22 cellular contexts compared by ENCODE assay signal in the genomic region with DNA sequence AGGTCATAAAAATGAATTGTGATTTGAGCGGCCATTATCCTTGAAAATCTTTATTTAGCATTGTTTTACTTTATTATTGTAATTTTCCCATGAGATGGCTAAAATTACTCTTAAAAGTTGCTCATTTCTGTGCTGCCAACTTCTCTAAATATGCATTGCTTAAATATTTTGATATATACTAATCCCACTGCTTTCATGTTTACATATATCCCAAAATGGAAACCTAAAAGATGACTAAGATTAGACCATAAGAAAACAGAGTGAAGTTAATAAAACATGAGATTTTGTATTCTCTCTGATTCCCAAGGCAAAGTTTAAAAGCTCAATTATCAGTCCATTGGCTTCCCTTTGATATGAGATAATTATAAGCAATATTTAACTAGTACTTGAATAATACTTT.
A peak's percentile ranks its signal among the peaks of the same experiment; 100 is the strongest.
DNase-seq lines count a peak whose midpoint lies in the region; ATAC-seq and TF ChIP-seq lines count a peak whose summit lies in the region.
"Had no signal": no experiment of that assay in that cellular context is flagged by ENCODE, and none has a peak within 500 bp of the region (broad histone marks: within the 10 kb centered on the region; RNA-seq: fewer than 3 reads in every experiment).

No MANE protein-coding gene starts in this region.

- no peak for ATAC-seq in PC-3
- no peak for ATAC-seq in GM21529 (IDR thresholded peaks at IDR 0.05; ENCODE audit: unreplicated experiment)
- no peak for ATAC-seq in GM18517 (IDR thresholded peaks at IDR 0.05; ENCODE audit: unreplicated experiment)
- ATAC-seq: HepG2, K562 had no signal

- H3K9me3 Mint-ChIP-seq in osteocyte (ENCODE audit: unreplicated experiment) (peaks cover 5% of the 10 kb centered on the region), mesothelial cell of epicardium (peaks cover 6% of the 10 kb centered on the region)

- no TSS peak for BruUV-seq in PC-3 (replicated peaks; lab: Mats Ljungman, UMichigan)

- no peaks in the 10 kb centered on the region for H3F3A ChIP-seq in PC-3 (ENCODE audit: low read length, unreplicated experiment)

- H3K27me3 Mint-ChIP-seq in osteocyte (ENCODE audit: unreplicated experiment) (no peaks in the 10 kb centered on the region), mesothelial cell of epicardium (ENCODE audit: low read depth) (no peaks in the 10 kb centered on the region)
- H3K27me3 Mint-ChIP-seq: CD4-positive, CD25-positive, alpha-beta regulatory T cell had no signal

- no peak overlapping the region for H3K4me3 Mint-ChIP-seq in osteocyte (ENCODE audit: unreplicated experiment)
- no peak overlapping the region for H3K4me3 Mint-ChIP-seq in mesothelial cell of epicardium
- H3K4me3 Mint-ChIP-seq: CD4-positive, CD25-positive, alpha-beta regulatory T cell had no signal

- intact Hi-C loops in PC-3 (cut with micrococcal nuclease), result no loop called here

- H3K4me1 Mint-ChIP-seq in osteocyte (ENCODE audit: unreplicated experiment) (peaks cover 46% of the 10 kb centered on the region), mesothelial cell of epicardium (peaks cover 16% of the 10 kb centered on the region)
- H3K4me1 Mint-ChIP-seq: CD4-positive, CD25-positive, alpha-beta regulatory T cell had no signal

- H4K20me1 ChIP-seq in PC-3 (ENCODE audit: low read length) (no peaks in the 10 kb centered on the region), fibroblast of lung (ENCODE audit: control insufficient read depth, extremely low read depth, insufficient read depth, low read length) (no peaks in the 10 kb centered on the region)
- H4K20me1 ChIP-seq: BLaER1 had no signal

- peak overlapping the region; percentile 48; the same call in 1 of the 2 replicates for H2AFZ ChIP-seq in PC-3 (ENCODE audit: low read length)
- H2AFZ ChIP-seq in fibroblast of lung (ENCODE audit: low read length), result no peak overlapping the region

- H3K27ac ChIP-seq in PC-3 (ENCODE audit: low read length) (0 out of 2 replicates have a peak overlapping the region, but pooled peaks have one; percentile 9), fibroblast of lung (ENCODE audit: insufficient read depth, low read length) (no peak overlapping the region)
- H3K27ac ChIP-seq: BLaER1, SJSA1 had no signal

- CTCF ChIA-PET in PC-3 (lab: Charles Lee), result no interaction called here

- H3K36me3 Mint-ChIP-seq in osteocyte (ENCODE audit: unreplicated experiment) (no peaks in the 10 kb centered on the region), mesothelial cell of epicardium (no peaks in the 10 kb centered on the region)
- H3K36me3 Mint-ChIP-seq: CD4-positive, CD25-positive, alpha-beta regulatory T cell had no signal

- DNase-seq in ELR (ENCODE audit: low read depth), result peak; percentile 22
- DNase-seq in PC-3, result peak; percentile 5
- peak; percentile 11 to 34 for DNase-seq in fibroblast of lung (ENCODE audit: low read depth in 2 of 2)
- no peak for DNase-seq in osteocyte (ENCODE audit: extremely low spot score, unreplicated experiment)
- DNase-seq in stimulated activated CD4-positive, alpha-beta T cell treated with anti-CD3 and anti-CD28 coated beads, Interleukin-4, amount 100 ng/mL, for 1 hour, result no peak
- DNase-seq in mesothelial cell of epicardium (ENCODE audit: low spot score in 2 of 2, unreplicated experiment in 2 of 2), result no peak
- DNase-seq: CD4-positive, CD25-positive, alpha-beta regulatory T cell; COR-L47; DMS53; GF-D8; NCI-H1105 treated with DMSO at 0.1 percent for 48 hours; NCI-H2029; NCI-H2227 treated with DMSO at 0.1 percent for 48 hours; NCI-H526 treated with DMSO at 0.1 percent for 48 hours; Right ventricle myocardium superior; RPMI8226 had no signal

- H3K4me1 ChIP-seq in PC-3 (ENCODE audit: insufficient read depth, low read length), result 0 out of 2 replicates have a peak, but pooled peaks cover 4% of the 10 kb centered on the region
- peaks cover 4% of the 10 kb centered on the region for H3K4me1 ChIP-seq in fibroblast of lung (ENCODE audit: control insufficient read depth, extremely low read depth, insufficient read depth, low read length)
- H3K4me1 ChIP-seq: BLaER1 had no signal

- POLR2A ChIA-PET in PC-3 (lab: Charles Lee; ENCODE audit: unreplicated experiment), result no interaction called here

- TF ChIP-seq CTCF in PC-3 (conservative IDR thresholded peaks at IDR 0.05; ENCODE audit: low read depth, low read length) (no peak), fibroblast of lung (conservative IDR thresholded peaks at IDR 0.05 in 1 of 2, IDR thresholded peaks at IDR 0.05 in 1 of 2; ENCODE audit: low read depth in 1 of 2, low read length in 2 of 2) (no peak), osteocyte (IDR thresholded peaks at IDR 0.05) (no peak), mesothelial cell of epicardium (IDR thresholded peaks at IDR 0.05; ENCODE audit: unreplicated experiment) (no peak)

- H3K9me3 ChIP-seq in PC-3 (ENCODE audit: low read length) (no peaks in the 10 kb centered on the region), fibroblast of lung (ENCODE audit: control insufficient read depth, insufficient read depth, low read depth, low read length) (no peaks in the 10 kb centered on the region)
- H3K9me3 ChIP-seq: BLaER1, SJSA1 had no signal

- H3K79me2 ChIP-seq in PC-3 (ENCODE audit: low read length), result no peaks in the 10 kb centered on the region
- no peaks in the 10 kb centered on the region for H3K79me2 ChIP-seq in fibroblast of lung (ENCODE audit: control insufficient read depth, insufficient read depth, low read length)

- no peak overlapping the region for H3K9ac ChIP-seq in PC-3 (ENCODE audit: low read length)
- H3K9ac ChIP-seq in fibroblast of lung (ENCODE audit: insufficient read depth, low read length), result no peak overlapping the region
- H3K9ac ChIP-seq: BLaER1 had no signal

- H3K27ac Mint-ChIP-seq in osteocyte (ENCODE audit: unreplicated experiment), result peak overlapping the region; percentile 54
- no peak overlapping the region for H3K27ac Mint-ChIP-seq in mesothelial cell of epicardium

- H3K27me3 ChIP-seq in PC-3 (ENCODE audit: low read length), result no peaks in the 10 kb centered on the region
- no peaks in the 10 kb centered on the region for H3K27me3 ChIP-seq in fibroblast of lung (ENCODE audit: control insufficient read depth, insufficient read depth, low read length)
- H3K27me3 ChIP-seq: BLaER1, SJSA1 had no signal

- no peaks in the 10 kb centered on the region for H3K9me2 ChIP-seq in PC-3 (replicated peaks; ENCODE audit: low read length)

- H3K4me2 ChIP-seq in PC-3 (ENCODE audit: low read length), result no peak overlapping the region
- H3K4me2 ChIP-seq in fibroblast of lung (ENCODE audit: extremely low read depth, insufficient read depth, low read length), result no peak overlapping the region
- H3K4me2 ChIP-seq: BLaER1 had no signal

- H3K4me3 ChIP-seq in PC-3 (ENCODE audit: low read length), result no peak overlapping the region
- H3K4me3 ChIP-seq in fibroblast of lung (replicated peaks in 1 of 4; ENCODE audit: control extremely low read depth in 1 of 4, insufficient read depth in 1 of 4, low read depth in 3 of 4, low read length in 4 of 4), result no peak overlapping the region
- H3K4me3 ChIP-seq: BLaER1, K562, SJSA1 had no signal

- H3K36me3 ChIP-seq in PC-3 (ENCODE audit: low read depth, low read length) (no peaks in the 10 kb centered on the region), fibroblast of lung (ENCODE audit: control insufficient read depth, insufficient read depth, low read length) (no peaks in the 10 kb centered on the region)
- H3K36me3 ChIP-seq: BLaER1, SJSA1 had no signal

Comparison
In these comparisons a context has a peak if more than half of its experiments do, and no peak if none do; other contexts are left out.
1. DNase-seq: peak in ELR (single experiment), PC-3 (single experiment) and fibroblast of lung (2 of 2); none in osteocyte (single experiment), stimulated activated CD4-positive, alpha-beta T cell treated with anti-CD3 and anti-CD28 coated beads, Interleukin-4, amount 100 ng/mL, for 1 hour (single experiment) and mesothelial cell of epicardium (0 of 2).